Comparison of ENCODE assay signal across 8 cellular contexts in genomic region chr3:13072239-13073041, GRCh38. TPM values are rescaled to one million over a fixed set of nuclear protein-coding genes. Genes with fewer than 3 reads are reported as not detected.
A peak's percentile ranks its signal among the peaks of the same experiment; 100 is the strongest.
DNase-seq lines count a peak whose midpoint lies in the region; ATAC-seq and TF ChIP-seq lines count a peak whose summit lies in the region.

No MANE protein-coding gene starts in this region.

- ATAC-seq in GM21367 (IDR thresholded peaks at IDR 0.05; ENCODE audit: unreplicated experiment) (peak; percentile 37), naive B cell (ENCODE audit: low read depth in 2 of 2) (peak; percentile 50 to 55), PC-3 (no peak)

- H3K9me3 ChIP-seq in PC-3 (ENCODE audit: low read length) (no peaks in the 10 kb centered on the region), testis (no peaks in the 10 kb centered on the region)

- H3K27me3 ChIP-seq in PC-3 (ENCODE audit: low read length), result no peaks in the 10 kb centered on the region
- H3K27me3 ChIP-seq in testis, result no peaks in the 10 kb centered on the region

- POLR2A ChIA-PET in GM10248 (lab: Yijun Ruan, JAX) (interaction anchor here (1.4 kb wide), 1 partner anchor 60 kb away, joined by 3 read pairs; no protein-coding TSS in a partner anchor), PC-3 (lab: Charles Lee; ENCODE audit: unreplicated experiment) (no interaction called here)

- CTCF ChIA-PET in GM10248 (lab: Yijun Ruan, JAX) (interaction anchor here (2.6 kb wide), 1 partner anchor 20 kb away, joined by 13 read pairs; no protein-coding TSS in a partner anchor), PC-3 (lab: Charles Lee) (no interaction called here)

- no TSS peak for BruUV-seq in PC-3 (replicated peaks; lab: Mats Ljungman, UMichigan)

- H3K36me3 Mint-ChIP-seq in IgD-negative memory B cell (peaks cover 6% of the 10 kb centered on the region), naive B cell (no peaks in the 10 kb centered on the region)

- no peak overlapping the region for H3K4me2 ChIP-seq in PC-3 (ENCODE audit: low read length)

- H3F3A ChIP-seq in PC-3 (ENCODE audit: low read length, unreplicated experiment), result no peaks in the 10 kb centered on the region

- no peaks in the 10 kb centered on the region for H4K20me1 ChIP-seq in PC-3 (ENCODE audit: low read length)

- no peak overlapping the region for H3K9ac ChIP-seq in PC-3 (ENCODE audit: low read length)

- H3K4me3 ChIP-seq in PC-3 (ENCODE audit: low read length), result no peak overlapping the region
- peak overlapping the region in 1 of 2 donors; percentile 47 for H3K4me3 ChIP-seq in testis

- H3K27ac ChIP-seq in PC-3 (ENCODE audit: low read length) (no peak overlapping the region), testis (no peak overlapping the region)

- H3K4me1 ChIP-seq in PC-3 (ENCODE audit: insufficient read depth, low read length) (no peaks in the 10 kb centered on the region), testis (peaks cover 14% of the 10 kb centered on the region)

- H3K27ac Mint-ChIP-seq in IgD-negative memory B cell, result peak overlapping the region; percentile 82 to 89 (median 86)
- H3K27ac Mint-ChIP-seq in naive B cell, result peak overlapping the region; percentile 88 to 98 (median 96)

- H3K4me1 Mint-ChIP-seq in IgD-negative memory B cell (peaks cover 30 to 43% (median 34%) of the 10 kb centered on the region in 3 donors), naive B cell (peaks cover 39 to 76% (median 73%) of the 10 kb centered on the region in 3 donors)

- H3K27me3 Mint-ChIP-seq in IgD-negative memory B cell (peaks cover 6% of the 10 kb centered on the region), naive B cell (no peaks in the 10 kb centered on the region)

- H3K9me3 Mint-ChIP-seq in IgD-negative memory B cell, result no peaks in the 10 kb centered on the region
- H3K9me3 Mint-ChIP-seq in naive B cell, result no peaks in the 10 kb centered on the region

- TF ChIP-seq POLR2A in testis (IDR thresholded peaks at IDR 0.05), result no peak

- TF ChIP-seq CTCF in GM10248 (IDR thresholded peaks at IDR 0.05; ENCODE audit: control extremely low read depth, extremely low read depth, low read depth, missing control alignments), result no peak
- no peak for TF ChIP-seq CTCF in PC-3 (conservative IDR thresholded peaks at IDR 0.05; ENCODE audit: low read depth, low read length)
- no peak for TF ChIP-seq CTCF in testis (IDR thresholded peaks at IDR 0.05)

- H3K79me2 ChIP-seq in PC-3 (ENCODE audit: low read length), result no peaks in the 10 kb centered on the region

- DNase-seq in GM10248 (ENCODE audit: extremely low spot score) (peak; percentile 73), amygdala (lab: John Stamatoyannopoulos, UW) (peak in 40 of 56 donors; percentile 22 to 80 (median 58)), naive B cell (peak; percentile 72), PC-3 (no peak), HPDE6-E6E7 (ENCODE audit: extremely low spot score) (no peak), testis (no peak)

- H3K4me3 Mint-ChIP-seq in IgD-negative memory B cell (peak overlapping the region; percentile 81 to 96 (median 91)), naive B cell (peak overlapping the region; percentile 84 to 95 (median 92))

- intact Hi-C loops in PC-3 (cut with micrococcal nuclease) (no loop called here), testis (cut with DNase I; ENCODE audit: low total_unique reads) (no loop called here)

- H3K36me3 ChIP-seq in PC-3 (ENCODE audit: low read depth, low read length), result no peaks in the 10 kb centered on the region
- H3K36me3 ChIP-seq in testis (ENCODE audit: low read depth, missing control alignments), result no peaks in the 10 kb centered on the region

- no peaks in the 10 kb centered on the region for H3K9me2 ChIP-seq in PC-3 (replicated peaks; ENCODE audit: low read length)

- H2AFZ ChIP-seq in PC-3 (ENCODE audit: low read length), result no peak overlapping the region

- 17 to 46% methylated on average over 9 to 25 of the region's 25 CpGs for WGBS in testis, 2 donors

RNA-seq across cellular contexts. Expression of gene IQSEC1, which starts 0.8 kb away (rescaled TPM):
- 52.5 TPM for polyA plus RNA-seq in IgD-negative memory B cell
- 10 to 100 TPM; 14.6 to 73.4 (median 36.9) TPM for polyA plus RNA-seq in naive B cell (ENCODE audit: low read depth in 6 of 6)
- 37.9 and 56.2 TPM in 2 replicates for total RNA-seq in PC-3 (2014; rRNA removed)
- total RNA-seq in testis, result 10 to 100 TPM; 74.3 to 89.4 TPM
- polyA plus RNA-seq in testis (ENCODE audit: insufficient read depth, low read depth, low replicate concordance), result 32.9 TPM

Comparison
In these comparisons a context has a peak if more than half of its experiments do, and no peak if none do; other contexts are left out.
1. DNase-seq: peak in GM10248 (single experiment), amygdala (40 of 56) and naive B cell (single experiment); none in PC-3 (single experiment), HPDE6-E6E7 (single experiment) and testis (single experiment).